In genomic region chr9:132507670-132508469, GRCh38 we compare ENCODE assay signal across 8 cellular contexts.
DNase-seq lines count a peak whose midpoint lies in the region; ATAC-seq and TF ChIP-seq lines count a peak whose summit lies in the region.

No MANE protein-coding gene starts in this region.

- peaks cover 31% of the 10 kb centered on the region for H3K27me3 ChIP-seq in KMS-11 (ENCODE audit: insufficient read depth, low read depth)

- no peak overlapping the region for H2AFZ ChIP-seq in KMS-11 (ENCODE audit: low read depth)

- H3K4me3 ChIP-seq in KMS-11 (IDR thresholded peaks at IDR 0.05; ENCODE audit: insufficient read depth, low read depth, low read length) = no peak overlapping the region
- no peak overlapping the region for H3K4me3 ChIP-seq in foreskin fibroblast (ENCODE audit: low read depth in 1 of 2, low read length in 2 of 2)

- H3K36me3 ChIP-seq in KMS-11 (ENCODE audit: insufficient read depth) = no peaks in the 10 kb centered on the region

- no peaks in the 10 kb centered on the region for H3K4me1 ChIP-seq in KMS-11 (ENCODE audit: low read depth, poor library complexity, severe bottlenecking)

- TF ChIP-seq CTCF in KMS-11 (conservative IDR thresholded peaks at IDR 0.05; ENCODE audit: low read depth, low read length) (peak; percentile 87), foreskin fibroblast (IDR thresholded peaks at IDR 0.05; ENCODE audit: low read depth, low read length) (peak; percentile 88)

- no peak overlapping the region for H3K4me2 ChIP-seq in KMS-11

- in situ Hi-C loops in Caki2 (cut with HindIII; ENCODE audit: low pct_unique_long_range_greater_than_20kb, low sequenced_read_pairs) = no loop called here

- no peak for ATAC-seq in GM19023 (IDR thresholded peaks at IDR 0.05; ENCODE audit: unreplicated experiment)

- H3K27ac ChIP-seq in KMS-11 = no peak overlapping the region

- H3K79me2 ChIP-seq in KMS-11 (ENCODE audit: insufficient read depth, low read depth) = no peaks in the 10 kb centered on the region

- H3K9ac ChIP-seq in KMS-11 = no peak overlapping the region

- DNase-seq in Caki2 (ENCODE audit: low read depth) (peak; percentile 28), RPMI7951 (ENCODE audit: low read depth) (peak; percentile 55), foreskin fibroblast (peak; percentile 52 to 86), occipital lobe (lab: John Stamatoyannopoulos, UW) (peak; percentile 8), superior temporal gyrus (ENCODE audit: extremely low spot score) (peak; percentile 84)
- DNase-seq in activated T-helper 1 cell treated with anti-CD3 and anti-CD28 coated beads, Interleukin-2, amount 50 U/mL, for 16 hours (ENCODE audit: low read depth in 1 of 2, low spot score in 1 of 2) = peak; percentile 31 to 42

- no peaks in the 10 kb centered on the region for H4K20me1 ChIP-seq in KMS-11 (ENCODE audit: insufficient read depth)

Comparison
In these comparisons a context has a peak if more than half of its experiments do, and no peak if none do; other contexts are left out.
1. DNase-seq: peak in every context shown above with its lines; median percentile 84 in superior temporal gyrus; 69 in foreskin fibroblast; 55 in RPMI7951; 36 in activated T-helper 1 cell treated with anti-CD3 and anti-CD28 coated beads, Interleukin-2, amount 50 U/mL, for 16 hours; 28 in Caki2; 8 in occipital lobe.